ENCODE assay signal across 32 cellular contexts in genomic region chr14:105909046-105909827, GRCh38.
"Had no signal": no experiment of that assay in that cellular context is flagged by ENCODE, and none has a peak within 500 bp of the region (broad histone marks: within the 10 kb centered on the region; RNA-seq: fewer than 3 reads in every experiment).

No MANE protein-coding gene starts in this region.

- H3K36me3 Mint-ChIP-seq: immature natural killer cell had no signal

- H3K4me1 Mint-ChIP-seq: activated CD4-positive, alpha-beta memory T cell treated with anti-CD3 and anti-CD28 coated beads, Interleukin-2, amount 10 ng/mL, durations not matched to agents 7 days and 5 days had no signal

- H3K9me3 ChIP-seq: neutrophil, pancreas, psoas muscle, thoracic aorta had no signal

- H3K9me3 Mint-ChIP-seq: activated CD4-positive, alpha-beta memory T cell treated with anti-CD3 and anti-CD28 coated beads, Interleukin-2, amount 10 ng/mL, durations not matched to agents 7 days and 5 days; activated CD4-positive, alpha-beta T cell treated with anti-CD3 and anti-CD28 coated beads, Interleukin-2, amount 10 ng/mL, durations not matched to agents 7 days and 5 days; activated T-cell treated with anti-CD3 and anti-CD28 coated beads, Interleukin-2, amount 50 U/mL, for 24 hours; immature natural killer cell; T-helper 1 cell treated with Interleukin-12 subunit alpha and Interleukin-12 subunit beta and Interleukin-4 antibody, amounts not matched to agents 30 μg/mL and 1 μg/mL, for 36 hours had no signal

- DNase-seq: activated CD4-positive, alpha-beta memory T cell treated with anti-CD3 and anti-CD28 coated beads, Interleukin-2, amount 10 ng/mL, durations not matched to agents 7 days and 5 days; activated CD4-positive, alpha-beta T cell treated with anti-CD3 and anti-CD28 coated beads, Interleukin-2, amount 10 ng/mL, durations not matched to agents 7 days and 5 days; activated CD4-positive, CD25-positive, alpha-beta regulatory T cell treated with anti-CD3 and anti-CD28 coated beads, Interleukin-2, amount 50 U/mL, for 72 hours; activated CD8-positive, alpha-beta memory T cell treated with anti-CD3 and anti-CD28 coated beads, Interleukin-2, amount 50 U/mL, for 48 hours; activated gamma-delta T cell treated with Interleukin-2 at 50 U/mL for 16 hours; activated naive CD4-positive, alpha-beta T cell treated with anti-CD3 and anti-CD28 coated beads, Interleukin-2, amount 50 U/mL, for 16 hours; activated T-cell treated with anti-CD3 and anti-CD28 coated beads, Interleukin-2, amount 50 U/mL, for 24 hours; amniotic stem cell; brain microvascular endothelial cell; caudate nucleus; head of caudate nucleus; hypothalamus; midbrain; stimulated activated CD4-positive, alpha-beta T cell treated with anti-CD3 and anti-CD28 coated beads, Interleukin-15, amount 100 ng/mL, for 24 hours; stimulated activated CD4-positive, alpha-beta T cell treated with anti-CD3 and anti-CD28 coated beads, Interleukin-2, amount 100 ng/mL, for 24 hours; stimulated activated naive CD4-positive, alpha-beta T cell treated with Interleukin-2 at 50 U/mL for 16 hours; SW 1271; T-helper 9 cell; trophoblast cell had no signal

- H3K4me1 ChIP-seq: pancreas, psoas muscle had no signal

- H3K4me3 ChIP-seq: pancreas, psoas muscle, smooth muscle cell, thoracic aorta had no signal

- H3K36me3 ChIP-seq: brain microvascular endothelial cell, neutrophil, pancreas, thoracic aorta had no signal

- H3K27ac ChIP-seq: brain microvascular endothelial cell, neutrophil, pancreas, psoas muscle, thoracic aorta, VCaP had no signal

- ATAC-seq: naive thymus-derived CD8-positive, alpha-beta T cell; pancreas; psoas muscle had no signal

- H3K27me3 ChIP-seq: brain microvascular endothelial cell, pancreas had no signal

- H3K27ac Mint-ChIP-seq: activated CD4-positive, alpha-beta memory T cell treated with anti-CD3 and anti-CD28 coated beads, Interleukin-2, amount 10 ng/mL, durations not matched to agents 7 days and 5 days; activated CD4-positive, alpha-beta T cell treated with anti-CD3 and anti-CD28 coated beads, Interleukin-2, amount 10 ng/mL, durations not matched to agents 7 days and 5 days; activated T-cell treated with anti-CD3 and anti-CD28 coated beads, Interleukin-2, amount 50 U/mL, for 24 hours; T-helper 1 cell treated with Interleukin-12 subunit alpha and Interleukin-12 subunit beta and Interleukin-4 antibody, amounts not matched to agents 30 μg/mL and 1 μg/mL, for 36 hours had no signal

- H3K4me3 Mint-ChIP-seq: activated CD4-positive, alpha-beta memory T cell treated with anti-CD3 and anti-CD28 coated beads, Interleukin-2, amount 10 ng/mL, durations not matched to agents 7 days and 5 days; activated CD4-positive, alpha-beta T cell treated with anti-CD3 and anti-CD28 coated beads, Interleukin-2, amount 10 ng/mL, durations not matched to agents 7 days and 5 days; activated T-cell treated with anti-CD3 and anti-CD28 coated beads, Interleukin-2, amount 50 U/mL, for 24 hours; T-helper 1 cell treated with Interleukin-12 subunit alpha and Interleukin-12 subunit beta and Interleukin-4 antibody, amounts not matched to agents 30 μg/mL and 1 μg/mL, for 36 hours had no signal

- FAIRE-seq: astrocyte, endothelial cell of umbilical vein, pancreas, TTC549, urothelium cell line had no signal
